11 cellular contexts compared by ENCODE assay signal in genomic region chr11:33731723-33732164, GRCh38. TPM values are rescaled to one million over a fixed set of nuclear protein-coding genes. Genes with fewer than 3 reads are reported as not detected.
DNase-seq lines count a peak whose midpoint lies in the region; ATAC-seq and TF ChIP-seq lines count a peak whose summit lies in the region.
"Not testable (repeated sequence)": the region's sequence is repeated elsewhere in the genome, so short reads cannot be mapped to it uniquely, and the experiment has no call there.
"Had no signal": no experiment of that assay in that cellular context is flagged by ENCODE, and none has a peak within 500 bp of the region (broad histone marks: within the 10 kb centered on the region; RNA-seq: fewer than 3 reads in every experiment).

No MANE protein-coding gene starts in this region.

- H3K27ac ChIP-seq in ACC112 (ENCODE audit: low read depth, low read length) (peak overlapping the region; percentile 92), right atrium auricular region (peak overlapping the region; percentile 30 to 99), psoas muscle (peak overlapping the region; percentile 98)

- H3K27me3 Mint-ChIP-seq in activated T-cell treated with anti-CD3 and anti-CD28 coated beads, Interleukin-2, amount 50 U/mL, for 72 hours (ENCODE audit: low read depth) = peaks cover 30% of the 10 kb centered on the region
- not testable (repeated sequence) for H3K27me3 Mint-ChIP-seq in MCF 10A (ENCODE audit: insufficient read depth, unreplicated experiment)

- H3K36me3 ChIP-seq in ACC112 (ENCODE audit: insufficient read depth, low read length) = peaks cover 50% of the 10 kb centered on the region
- H3K36me3 ChIP-seq in right atrium auricular region = not testable (repeated sequence)
- H3K36me3 ChIP-seq in psoas muscle (ENCODE audit: insufficient read depth in 1 of 2, low read depth in 1 of 2) = peaks cover 5 to 23% of the 10 kb centered on the region in 2 donors

- peak overlapping the region; percentile 70 for H3K4me3 ChIP-seq in ACC112 (ENCODE audit: low read depth, low read length)
- not testable (repeated sequence) for H3K4me3 ChIP-seq in right atrium auricular region
- peak overlapping the region; percentile 96 for H3K4me3 ChIP-seq in psoas muscle

- not testable (repeated sequence) for TF ChIP-seq CTCF in MCF 10A (IDR thresholded peaks at IDR 0.05; ENCODE audit: unreplicated experiment); right atrium auricular region (IDR thresholded peaks at IDR 0.05); psoas muscle (IDR thresholded peaks at IDR 0.05)

- H3K36me3 Mint-ChIP-seq in activated T-cell treated with anti-CD3 and anti-CD28 coated beads, Interleukin-2, amount 50 U/mL, for 72 hours (ENCODE audit: insufficient read depth in 2 of 2) = peaks cover 4 to 13% of the 10 kb centered on the region in 2 donors
- peaks cover 76% of the 10 kb centered on the region for H3K36me3 Mint-ChIP-seq in MCF 10A (ENCODE audit: insufficient read depth, unreplicated experiment)

- H3K9me3 ChIP-seq in right atrium auricular region, psoas muscle: not testable (repeated sequence)

- peak; percentile 27 for ATAC-seq in HG02610 (IDR thresholded peaks at IDR 0.05; ENCODE audit: unreplicated experiment)
- ATAC-seq in activated T-cell treated with anti-CD3 and anti-CD28 coated beads, Interleukin-2, amount 50 U/mL, for 72 hours (replicated peaks in 1 of 2) = peak; percentile 71 to 78
- not testable (repeated sequence) for ATAC-seq in psoas muscle
- ATAC-seq in stimulated activated naive CD8-positive, alpha-beta T cell treated with anti-CD3 and anti-CD28 coated beads, Interleukin-15, Interleukin-2, amounts not matched to agents 100 U/mL and 50 U/mL, for 24 hours = peak; percentile 74

- CTCF ChIA-PET in MCF 10A (lab: Yijun Ruan, JAX) = interaction anchor here (0.5 to 8.1 kb wide), 3 partner anchors 15 to 605 kb away, joined by 4 to 78 read pairs (median 5); no protein-coding TSS in a partner anchor

- WGBS in psoas muscle, 3 donors = 23 to 41% (median 30%) methylated on average over 5 of the region's 5 CpGs

- peak overlapping the region; percentile 27 to 74 for H3K4me3 Mint-ChIP-seq in activated T-cell treated with anti-CD3 and anti-CD28 coated beads, Interleukin-2, amount 50 U/mL, for 72 hours
- H3K4me3 Mint-ChIP-seq in MCF 10A (ENCODE audit: unreplicated experiment) = peak overlapping the region; percentile 88

- peak; percentile 55 for DNase-seq in RPMI7951 (ENCODE audit: low read depth)
- peak; percentile 47 to 57 for DNase-seq in activated T-cell treated with anti-CD3 and anti-CD28 coated beads, Interleukin-2, amount 50 U/mL, for 72 hours
- not testable (repeated sequence) for DNase-seq in MCF 10A (ENCODE audit: unreplicated experiment); right atrium auricular region (ENCODE audit: low spot score); psoas muscle
- DNase-seq in stimulated activated naive CD8-positive, alpha-beta T cell treated with anti-CD3 and anti-CD28 coated beads, Interleukin-15, Interleukin-2, amounts not matched to agents 100 U/mL and 50 U/mL, for 24 hours = peak; percentile 37

- H3K4me1 ChIP-seq in ACC112 (ENCODE audit: control insufficient read depth, insufficient read depth, low read length, unreplicated experiment) (peaks cover 41% of the 10 kb centered on the region), right atrium auricular region (peaks cover 0 to 62% of the 10 kb centered on the region in 2 donors), psoas muscle (peaks cover 60% of the 10 kb centered on the region)

- intact Hi-C loops in MCF 10A (cut with micrococcal nuclease); psoas muscle (cut with DNase I): not testable (repeated sequence)

- H2AFZ ChIP-seq in ACC112 (ENCODE audit: low read length, unreplicated experiment) = not testable (repeated sequence)

- peaks cover 50% of the 10 kb centered on the region for H3K4me1 Mint-ChIP-seq in activated T-cell treated with anti-CD3 and anti-CD28 coated beads, Interleukin-2, amount 50 U/mL, for 72 hours (ENCODE audit: low read depth)
- H3K4me1 Mint-ChIP-seq in MCF 10A (ENCODE audit: insufficient read depth, unreplicated experiment) = peaks cover 49% of the 10 kb centered on the region

- not testable (repeated sequence) for H3K27me3 ChIP-seq in ACC112 (ENCODE audit: insufficient read depth, low read length); right atrium auricular region; psoas muscle (ENCODE audit: insufficient read depth in 3 of 3, low read length in 2 of 3)

- H3K27ac Mint-ChIP-seq in activated T-cell treated with anti-CD3 and anti-CD28 coated beads, Interleukin-2, amount 50 U/mL, for 72 hours = peak overlapping the region; percentile 30
- H3K27ac Mint-ChIP-seq in MCF 10A (ENCODE audit: low read depth, unreplicated experiment) = peak overlapping the region; percentile 50

- BruUV-seq in MCF 10A (replicated peaks; lab: Mats Ljungman, UMichigan) = not testable (repeated sequence)

- not testable (repeated sequence) for H3K9me3 Mint-ChIP-seq in activated T-cell treated with anti-CD3 and anti-CD28 coated beads, Interleukin-2, amount 50 U/mL, for 72 hours; MCF 10A (ENCODE audit: unreplicated experiment)

- POLR2A ChIA-PET in MCF 10A (lab: Yijun Ruan, JAX) = interaction anchor here (1.0 to 7.1 kb wide), 3 partner anchors 9 to 94 kb away, joined by 3 to 70 read pairs (median 4); no protein-coding TSS in a partner anchor

- H3K79me2 ChIP-seq in ACC112 (ENCODE audit: control insufficient read depth, insufficient read depth, low read length, unreplicated experiment) = peaks cover 87% of the 10 kb centered on the region

RNA-seq across cellular contexts. Expression of gene CD59, which starts 4.5 kb away (rescaled TPM):
- 118 TPM in 2 replicates for total RNA-seq in RPMI7951 (2014; rRNA removed; shearing (Covaris generic))
- total RNA-seq in activated T-cell treated with anti-CD3 and anti-CD28 coated beads, Interleukin-2, amount 50 U/mL, for 72 hours = 10 to 100 TPM; 10.0 to 35.5 TPM
- total RNA-seq in MCF 10A (2022) (597 and 618 TPM in 2 replicates), right atrium auricular region (100 to 1,000 TPM; 414 to 561 TPM), psoas muscle (100 to 1,000 TPM; 548 to 930 (median 580) TPM)
- 100 to 1,000 TPM; 423 to 754 (median 450) TPM for polyA plus RNA-seq in psoas muscle

RNA-seq across cellular contexts. Expression of gene C11orf91, which starts 31.1 kb away (rescaled TPM):
- total RNA-seq in RPMI7951 (2014; rRNA removed; shearing (Covaris generic)) = not detected in 2 replicates
- not detected for total RNA-seq in activated T-cell treated with anti-CD3 and anti-CD28 coated beads, Interleukin-2, amount 50 U/mL, for 72 hours
- total RNA-seq in MCF 10A (2022) = 2.8 and 2.9 TPM in 2 replicates
- not detected for total RNA-seq in right atrium auricular region
- total RNA-seq in psoas muscle = under 1 TPM in 3 of 4 donors, not detected in 1; 0.49 to 0.87 (median 0.53) TPM
- under 1 TPM in 1 of 3 donors, not detected in 2; 0.14 TPM for polyA plus RNA-seq in psoas muscle
- total RNA-seq: temporal lobe had no signal
- polyA plus RNA-seq: IgD-negative memory B cell, immature natural killer cell had no signal

RNA-seq across cellular contexts. Expression of gene FBXO3, which starts 42.6 kb away (rescaled TPM):
- total RNA-seq in RPMI7951 (2014; rRNA removed; shearing (Covaris generic)) = 35.7 and 41.2 TPM in 2 replicates
- 10 to 100 TPM; 20.1 to 22.2 TPM for total RNA-seq in activated T-cell treated with anti-CD3 and anti-CD28 coated beads, Interleukin-2, amount 50 U/mL, for 72 hours
- total RNA-seq in MCF 10A (2022) = 20.1 and 22.7 TPM in 2 replicates
- 10 to 100 TPM; 30.7 to 47.9 TPM for total RNA-seq in right atrium auricular region
- 10 to 100 TPM; 35.7 to 52.6 (median 40.9) TPM for total RNA-seq in psoas muscle
- polyA plus RNA-seq in psoas muscle = 10 to 100 TPM; 13.4 to 37.6 (median 22.1) TPM
